ENCODE assay signal across 24 cellular contexts in the genomic region with DNA sequence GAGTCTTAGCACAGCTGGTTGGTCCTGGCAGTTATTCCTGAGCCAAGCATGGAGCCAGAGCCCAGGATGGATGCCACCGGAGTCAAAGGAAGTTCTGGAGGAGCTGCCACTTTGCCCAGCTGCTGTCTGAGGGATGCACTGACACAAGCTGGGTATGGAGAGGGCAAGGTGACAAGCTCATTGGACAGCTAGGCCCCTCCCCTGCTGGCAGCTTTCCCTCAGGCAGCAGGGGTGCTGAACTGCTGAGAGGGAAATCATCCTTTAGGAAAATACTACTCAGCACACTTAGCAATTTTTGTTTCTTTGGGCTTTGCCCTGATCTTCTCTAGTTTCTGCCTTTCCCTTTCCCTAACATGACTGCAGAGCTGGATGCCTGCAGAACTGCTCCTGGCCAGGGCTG.
DNase-seq lines count a peak whose midpoint lies in the region; TF ChIP-seq lines count a peak whose summit lies in the region.
"Had no signal": no experiment of that assay in that cellular context is flagged by ENCODE, and none has a peak within 500 bp of the region (broad histone marks: within the 10 kb centered on the region; RNA-seq: fewer than 3 reads in every experiment).

No MANE protein-coding gene starts in this region.

- no peaks in the 10 kb centered on the region for H3K36me3 Mint-ChIP-seq in nephron (ENCODE audit: low read depth)
- H3K36me3 Mint-ChIP-seq: immature natural killer cell had no signal

- no peaks in the 10 kb centered on the region for H3K4me1 ChIP-seq in spleen
- H3K4me1 ChIP-seq: heart left ventricle, left ventricle myocardium inferior had no signal

- peaks cover 55% of the 10 kb centered on the region for H3K4me1 Mint-ChIP-seq in nephron
- H3K4me1 Mint-ChIP-seq: immature natural killer cell had no signal

- no peak overlapping the region for H3K4me3 Mint-ChIP-seq in nephron
- H3K4me3 Mint-ChIP-seq: activated CD4-positive, alpha-beta T cell treated with anti-CD3 and anti-CD28 coated beads, Interleukin-2, amount 10 ng/mL, durations not matched to agents 24 days and 14 days; immature natural killer cell; neural crest cell; T-helper 17 cell had no signal

- peak overlapping the region in 2 of 3 experiments; percentile 43 to 65 for H3K27ac Mint-ChIP-seq in nephron
- H3K27ac Mint-ChIP-seq: activated CD4-positive, alpha-beta T cell treated with anti-CD3 and anti-CD28 coated beads, Interleukin-2, amount 10 ng/mL, durations not matched to agents 24 days and 14 days; activated T-helper 2 cell treated with anti-CD3 and anti-CD28 coated beads, Interferon-gamma antibody, Interleukin-2, Interleukin-4, amounts not matched to agents 10 μg/mL and 5 μg/mL and 100 μg/mL, durations not matched to agents 14 hours and 24 hours and 36 hours; immature natural killer cell; T-helper 17 cell had no signal

- no peaks in the 10 kb centered on the region for H3K27me3 ChIP-seq in spleen (replicated peaks in 1 of 7)
- H3K27me3 ChIP-seq: breast epithelium, heart left ventricle had no signal

- H3K27me3 Mint-ChIP-seq in nephron (ENCODE audit: low read depth) = no peaks in the 10 kb centered on the region
- H3K27me3 Mint-ChIP-seq: activated CD4-positive, alpha-beta T cell treated with anti-CD3 and anti-CD28 coated beads, Interleukin-2, amount 10 ng/mL, durations not matched to agents 24 days and 14 days had no signal

- H3K9me3 ChIP-seq in spleen = no peaks in the 10 kb centered on the region
- H3K9me3 ChIP-seq: breast epithelium, heart left ventricle, left ventricle myocardium inferior had no signal

- intact Hi-C loops in cardiac septum (cut with DNase I) (loop anchor here (5.0 kb wide), 1 partner anchor 73 kb away; no protein-coding TSS in a partner anchor), spleen (cut with DNase I; ENCODE audit: low total_unique reads) (no loop called here)

- no peak overlapping the region for H3K4me3 ChIP-seq in spleen
- H3K4me3 ChIP-seq: breast epithelium, heart left ventricle, left ventricle myocardium inferior, smooth muscle cell had no signal

- TF ChIP-seq CTCF in nephron (IDR thresholded peaks at IDR 0.05; ENCODE audit: unreplicated experiment in 3 of 3) (no peak), spleen (IDR thresholded peaks at IDR 0.05 in 8 of 11, conservative IDR thresholded peaks at IDR 0.05 in 3 of 11) (no peak)

- H3K27ac ChIP-seq in spleen = no peak overlapping the region
- H3K27ac ChIP-seq: 22Rv1, breast epithelium, heart left ventricle, left ventricle myocardium inferior had no signal

- TF ChIP-seq POLR2A in spleen (IDR thresholded peaks at IDR 0.05) = no peak

- no peaks in the 10 kb centered on the region for H3K36me3 ChIP-seq in spleen
- H3K36me3 ChIP-seq: breast epithelium, heart left ventricle, left ventricle myocardium inferior had no signal

- no peaks in the 10 kb centered on the region for H3K9me3 Mint-ChIP-seq in nephron
- H3K9me3 Mint-ChIP-seq: activated T-helper 2 cell treated with anti-CD3 and anti-CD28 coated beads, Interferon-gamma antibody, Interleukin-2, Interleukin-4, amounts not matched to agents 10 μg/mL and 5 μg/mL and 100 μg/mL, durations not matched to agents 14 hours and 24 hours and 36 hours; immature natural killer cell had no signal

- 57 to 100% (median 80%) methylated on average over 1 of the region's 1 CpG for WGBS in spleen, 5 donors

- DNase-seq in DMS 273 (lab: John Stamatoyannopoulos, UW; ENCODE audit: unreplicated experiment) (peak; percentile 62), DMS 273 treated with DMSO at 0.1 percent for 48 hours (lab: John Stamatoyannopoulos, UW) (no peak), ELF-1 (ENCODE audit: low read depth, low spot score) (peak; percentile 20), NCI-H345 treated with DMSO at 0.1 percent for 48 hours (lab: John Stamatoyannopoulos, UW; ENCODE audit: unreplicated experiment) (peak; percentile 29), cardiac septum (ENCODE audit: low spot score) (no peak), NCI-H1694 (lab: John Stamatoyannopoulos, UW) (no peak), spleen (no peak)
- DNase-seq: activated CD4-positive, alpha-beta T cell treated with anti-CD3 and anti-CD28 coated beads, Interleukin-2, amount 10 ng/mL, durations not matched to agents 24 days and 14 days; activated CD8-positive, alpha-beta memory T cell treated with anti-CD3 and anti-CD28 coated beads, Interleukin-2, amount 50 U/mL, for 4 hours; AML-193; cortex of kidney; heart left ventricle; immature natural killer cell; left ventricle myocardium inferior; NCI-H1694 treated with DMSO at 0.1 percent for 48 hours; NK-92 treated with Interleukin-12 subunit alpha and Interleukin-12 subunit beta, amount 100 ng/mL, for 24 hours; stimulated activated CD4-positive, alpha-beta T cell treated with anti-CD3 and anti-CD28 coated beads, Interleukin-4, amount 100 ng/mL, for 1 hour; T-helper 17 cell had no signal

Comparison
In these comparisons a context has a peak if more than half of its experiments do, and no peak if none do; other contexts are left out.
1. DNase-seq: peak in DMS 273 (single experiment), ELF-1 (single experiment) and NCI-H345 treated with DMSO at 0.1 percent for 48 hours (single experiment); none in DMS 273 treated with DMSO at 0.1 percent for 48 hours (single experiment), cardiac septum (single experiment), NCI-H1694 (single experiment) and spleen (single experiment).